In genomic region chr1:171488190-171488929, GRCh38 we compare ENCODE assay signal across 11 cellular contexts. TPM values are rescaled to one million over a fixed set of nuclear protein-coding genes. Genes with fewer than 3 reads are reported as not detected.
DNase-seq lines count a peak whose midpoint lies in the region; ATAC-seq and TF ChIP-seq lines count a peak whose summit lies in the region.
"Had no signal": no experiment of that assay in that cellular context is flagged by ENCODE, and none has a peak within 500 bp of the region (broad histone marks: within the 10 kb centered on the region; RNA-seq: fewer than 3 reads in every experiment).

No MANE protein-coding gene starts in this region.

- no peaks in the 10 kb centered on the region for H3K9me3 ChIP-seq in A673 (ENCODE audit: low read depth, low read length, poor library complexity, severe bottlenecking)

- H3K4me3 ChIP-seq in fibroblast of the aortic adventitia (ENCODE audit: low read depth, low read length) = peak overlapping the region; percentile 28
- H3K4me3 ChIP-seq in A673 (ENCODE audit: low read depth, low read length, poor library complexity, severe bottlenecking) = no peak overlapping the region

- ATAC-seq in activated B cell treated with CpG ODN at 0.5 μM for 24 hours (ENCODE audit: low read depth) = no peak

- H3K27me3 ChIP-seq in A673 (replicated peaks; ENCODE audit: insufficient read depth, low read depth, low read length, poor library complexity) = no peaks in the 10 kb centered on the region

- H3K36me3 ChIP-seq in A673 (ENCODE audit: insufficient read depth, low read length, poor library complexity, severe bottlenecking) = peaks cover 27% of the 10 kb centered on the region

- H3K27me3 Mint-ChIP-seq in activated naive CD4-positive, alpha-beta T cell treated with anti-CD3 and anti-CD28 coated beads, Interleukin-2, amount 10 ng/mL, durations not matched to agents 7 days and 5 days = no peaks in the 10 kb centered on the region
- H3K27me3 Mint-ChIP-seq in activated B cell treated with CpG ODN at 0.5 μM for 24 hours (no peaks in the 10 kb centered on the region), type B pancreatic cell (no peaks in the 10 kb centered on the region)

- CTCF ChIA-PET in activated naive CD4-positive, alpha-beta T cell treated with anti-CD3 and anti-CD28 coated beads, Interleukin-2, amount 10 ng/mL, durations not matched to agents 7 days and 5 days (lab: Charles Lee) = no interaction called here
- CTCF ChIA-PET in activated B cell treated with CpG ODN at 0.5 μM for 24 hours (lab: Charles Lee) (no interaction called here), A673 (lab: Charles Lee) (no interaction called here)

- no peak for DNase-seq in activated naive CD4-positive, alpha-beta T cell treated with anti-CD3 and anti-CD28 coated beads, Interleukin-2, amount 10 ng/mL, durations not matched to agents 7 days and 5 days
- DNase-seq in activated naive CD4-positive, alpha-beta T cell treated with Interleukin-2 at 50 U/mL for 16 hours = no peak
- DNase-seq in activated B cell treated with CpG ODN at 0.5 μM for 24 hours (no peak), fibroblast of the aortic adventitia (ENCODE audit: low read depth) (no peak), type B pancreatic cell (ENCODE audit: extremely low spot score, unreplicated experiment) (no peak), NCI-H748 treated with DMSO at 0.1 percent for 48 hours (lab: John Stamatoyannopoulos, UW) (no peak), A673 (ENCODE audit: low spot score) (no peak), hepatic stellate cell (ENCODE audit: low spot score) (no peak)
- DNase-seq: AML-193, NCI-H1417 treated with DMSO at 0.1 percent for 48 hours, RPMI8226 had no signal

- no peak for TF ChIP-seq CTCF in activated B cell treated with CpG ODN at 0.5 μM for 24 hours (IDR thresholded peaks at IDR 0.05)
- TF ChIP-seq CTCF in fibroblast of the aortic adventitia (IDR thresholded peaks at IDR 0.05; ENCODE audit: insufficient read depth, low read length) = no peak
- TF ChIP-seq CTCF in type B pancreatic cell (conservative IDR thresholded peaks at IDR 0.05) = no peak
- TF ChIP-seq CTCF in A673 (conservative IDR thresholded peaks at IDR 0.05; ENCODE audit: low read depth, low read length) = no peak

- H3K4me1 ChIP-seq in A673 (ENCODE audit: insufficient read depth, low read length, poor library complexity, severe bottlenecking) = peaks cover 10% of the 10 kb centered on the region

- no peak overlapping the region for H3K27ac Mint-ChIP-seq in activated naive CD4-positive, alpha-beta T cell treated with anti-CD3 and anti-CD28 coated beads, Interleukin-2, amount 10 ng/mL, durations not matched to agents 7 days and 5 days
- H3K27ac Mint-ChIP-seq in activated B cell treated with CpG ODN at 0.5 μM for 24 hours (no peak overlapping the region), type B pancreatic cell (peak overlapping the region; percentile 84)

- POLR2A ChIA-PET in activated B cell treated with CpG ODN at 0.5 μM for 24 hours (lab: Charles Lee) (interaction anchor here (0.6 to 2.2 kb wide), 2 partner anchors 8 to 9 kb away, joined by 3 to 5 read pairs; no protein-coding TSS in a partner anchor), A673 (lab: Charles Lee; ENCODE audit: low non-redundant PET) (no interaction called here)

- H3K36me3 Mint-ChIP-seq in activated naive CD4-positive, alpha-beta T cell treated with anti-CD3 and anti-CD28 coated beads, Interleukin-2, amount 10 ng/mL, durations not matched to agents 7 days and 5 days = peaks cover 36% of the 10 kb centered on the region
- H3K36me3 Mint-ChIP-seq in activated B cell treated with CpG ODN at 0.5 μM for 24 hours (ENCODE audit: low read depth) = peaks cover 48% of the 10 kb centered on the region
- H3K36me3 Mint-ChIP-seq in type B pancreatic cell = peaks cover 11% of the 10 kb centered on the region

- no TSS peak for BruUV-seq in A673 (replicated peaks; lab: Mats Ljungman, UMichigan)

- peaks cover 61% of the 10 kb centered on the region for H3K4me1 Mint-ChIP-seq in activated naive CD4-positive, alpha-beta T cell treated with anti-CD3 and anti-CD28 coated beads, Interleukin-2, amount 10 ng/mL, durations not matched to agents 7 days and 5 days
- H3K4me1 Mint-ChIP-seq in activated B cell treated with CpG ODN at 0.5 μM for 24 hours (peaks cover 78% of the 10 kb centered on the region), type B pancreatic cell (ENCODE audit: unreplicated experiment) (peaks cover 42% of the 10 kb centered on the region)

- H3K9me3 Mint-ChIP-seq in activated naive CD4-positive, alpha-beta T cell treated with anti-CD3 and anti-CD28 coated beads, Interleukin-2, amount 10 ng/mL, durations not matched to agents 7 days and 5 days = no peaks in the 10 kb centered on the region
- H3K9me3 Mint-ChIP-seq in activated B cell treated with CpG ODN at 0.5 μM for 24 hours (no peaks in the 10 kb centered on the region), type B pancreatic cell (no peaks in the 10 kb centered on the region)

- H3K4me3 Mint-ChIP-seq in activated naive CD4-positive, alpha-beta T cell treated with anti-CD3 and anti-CD28 coated beads, Interleukin-2, amount 10 ng/mL, durations not matched to agents 7 days and 5 days = peak overlapping the region; percentile 95
- H3K4me3 Mint-ChIP-seq in activated B cell treated with CpG ODN at 0.5 μM for 24 hours = peak overlapping the region; percentile 94
- H3K4me3 Mint-ChIP-seq in type B pancreatic cell = peak overlapping the region; percentile 94

- intact Hi-C loops in activated B cell treated with CpG ODN at 0.5 μM for 24 hours (cut with micrococcal nuclease) = loop anchor here (5.0 to 10.0 kb wide), 5 partner anchors 244 to 2004 kb away; partner anchors contain the start of genes DNM3, FMO1, KIFAP3 and SLC19A2
- intact Hi-C loops in A673 (cut with micrococcal nuclease; ENCODE audit: unreplicated experiment) = no loop called here

- no peak overlapping the region for H3K27ac ChIP-seq in A673 (ENCODE audit: low read depth, low read length, poor library complexity, severe bottlenecking)

RNA-seq across cellular contexts. Expression of gene PRRC2C, which starts 3.0 kb away (rescaled TPM):
- total RNA-seq in activated B cell treated with CpG ODN at 0.5 μM for 24 hours = 262 and 272 TPM in 2 replicates
- total RNA-seq in fibroblast of the aortic adventitia (ENCODE audit: low replicate concordance) = 39.4 and 79.3 TPM in 2 replicates
- 172 and 194 TPM in 2 replicates for total RNA-seq in type B pancreatic cell (ENCODE audit: low replicate concordance)
- total RNA-seq in A673 (2021) = 219 and 222 TPM in 2 replicates
